13 cellular contexts compared by ENCODE assay signal in the genomic region with DNA sequence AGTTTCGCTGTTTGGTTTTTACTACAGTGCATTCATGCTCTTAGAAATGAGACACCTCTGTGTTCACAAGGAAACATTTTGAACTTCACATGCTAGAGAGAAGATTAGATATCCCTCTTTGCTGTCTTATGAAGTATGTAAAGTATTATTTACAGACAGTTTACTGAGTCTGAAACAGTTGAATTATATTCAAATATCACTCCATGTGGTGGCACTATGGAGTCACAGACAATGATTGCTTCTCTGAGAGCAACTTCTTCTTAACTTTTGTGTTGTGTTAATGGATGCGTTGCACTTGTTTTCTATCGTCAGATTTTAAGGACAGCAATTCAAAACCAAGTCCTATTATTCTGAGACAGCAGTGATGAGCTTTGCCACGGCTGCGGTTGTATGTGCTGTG.
DNase-seq lines count a peak whose midpoint lies in the region; ATAC-seq, FAIRE-seq and TF ChIP-seq lines count a peak whose summit lies in the region.
"Had no signal": no experiment of that assay in that cellular context is flagged by ENCODE, and none has a peak within 500 bp of the region (broad histone marks: within the 10 kb centered on the region; RNA-seq: fewer than 3 reads in every experiment).

No MANE protein-coding gene starts in this region.

- no peaks in the 10 kb centered on the region for H3K9me3 ChIP-seq in BE2C
- H3K9me3 ChIP-seq: body of pancreas had no signal

- no peak overlapping the region for H3K4me3 Mint-ChIP-seq in activated CD8-positive, alpha-beta T cell treated with anti-CD3 and anti-CD28 coated beads for 36 hours
- H3K4me3 Mint-ChIP-seq: CD4-positive, alpha-beta memory T cell; naive B cell had no signal

- ATAC-seq in activated CD8-positive, alpha-beta T cell treated with anti-CD3 and anti-CD28 coated beads for 36 hours: no peak
- no peak for ATAC-seq in HG02623 (IDR thresholded peaks at IDR 0.05; ENCODE audit: unreplicated experiment)
- ATAC-seq: body of pancreas had no signal

- H3K4me3 ChIP-seq in BE2C (ENCODE audit: low read depth, low read length) (no peak overlapping the region), KMS-11 (IDR thresholded peaks at IDR 0.05; ENCODE audit: insufficient read depth, low read depth, low read length) (no peak overlapping the region)
- H3K4me3 ChIP-seq: body of pancreas had no signal

- H3K27me3 Mint-ChIP-seq in activated CD8-positive, alpha-beta T cell treated with anti-CD3 and anti-CD28 coated beads for 36 hours: no peaks in the 10 kb centered on the region
- H3K27me3 Mint-ChIP-seq: CD4-positive, alpha-beta memory T cell had no signal

- peaks cover 7% of the 10 kb centered on the region for H3K27me3 ChIP-seq in BE2C
- no peaks in the 10 kb centered on the region for H3K27me3 ChIP-seq in KMS-11 (ENCODE audit: insufficient read depth, low read depth)

- H3K27ac Mint-ChIP-seq in activated CD8-positive, alpha-beta T cell treated with anti-CD3 and anti-CD28 coated beads for 36 hours: no peak overlapping the region
- H3K27ac Mint-ChIP-seq: activated T-helper 2 cell treated with anti-CD3 and anti-CD28 coated beads, Interferon-gamma antibody, Interleukin-2, Interleukin-4, amounts not matched to agents 10 μg/mL and 5 μg/mL and 100 μg/mL, durations not matched to agents 14 hours and 24 hours and 36 hours; CD4-positive, alpha-beta memory T cell; naive B cell had no signal

- H3K27ac ChIP-seq in KMS-11: no peak overlapping the region
- H3K27ac ChIP-seq: body of pancreas had no signal

- no peak for FAIRE-seq in urothelium cell line (lab: Jason Lieb, UNC)

- no peaks in the 10 kb centered on the region for H3K79me2 ChIP-seq in KMS-11 (ENCODE audit: insufficient read depth, low read depth)

- H3K36me3 ChIP-seq in BE2C (no peaks in the 10 kb centered on the region), KMS-11 (ENCODE audit: insufficient read depth) (no peaks in the 10 kb centered on the region)

- H3K9me3 Mint-ChIP-seq in activated CD8-positive, alpha-beta T cell treated with anti-CD3 and anti-CD28 coated beads for 36 hours: no peaks in the 10 kb centered on the region
- H3K9me3 Mint-ChIP-seq: activated T-helper 2 cell treated with anti-CD3 and anti-CD28 coated beads, Interferon-gamma antibody, Interleukin-2, Interleukin-4, amounts not matched to agents 10 μg/mL and 5 μg/mL and 100 μg/mL, durations not matched to agents 14 hours and 24 hours and 36 hours had no signal

- CTCF ChIA-PET in activated CD8-positive, alpha-beta T cell treated with anti-CD3 and anti-CD28 coated beads for 36 hours (lab: Charles Lee): no interaction called here

- no peak overlapping the region for H3K9ac ChIP-seq in KMS-11

- TF ChIP-seq CTCF in BE2C (IDR thresholded peaks at IDR 0.05; ENCODE audit: low read depth, low read length): 0 out of 2 replicates have a peak, but pooled peaks have one; percentile 3
- peak; percentile 20; the same call in 1 of the 2 replicates for TF ChIP-seq CTCF in KMS-11 (conservative IDR thresholded peaks at IDR 0.05; ENCODE audit: low read depth, low read length)
- no peak for TF ChIP-seq CTCF in activated CD8-positive, alpha-beta T cell treated with anti-CD3 and anti-CD28 coated beads for 36 hours (IDR thresholded peaks at IDR 0.05)

- no peaks in the 10 kb centered on the region for H3K4me1 Mint-ChIP-seq in activated CD8-positive, alpha-beta T cell treated with anti-CD3 and anti-CD28 coated beads for 36 hours (ENCODE audit: low read depth)
- H3K4me1 Mint-ChIP-seq: CD4-positive, alpha-beta memory T cell; naive B cell had no signal

- intact Hi-C loops in activated CD8-positive, alpha-beta T cell treated with anti-CD3 and anti-CD28 coated beads for 36 hours (cut with micrococcal nuclease): no loop called here

- H3K36me3 Mint-ChIP-seq in activated CD8-positive, alpha-beta T cell treated with anti-CD3 and anti-CD28 coated beads for 36 hours (ENCODE audit: low read depth): no peaks in the 10 kb centered on the region
- H3K36me3 Mint-ChIP-seq: CD4-positive, alpha-beta memory T cell; naive B cell had no signal

- no peak overlapping the region for H3K4me2 ChIP-seq in KMS-11

- no peak overlapping the region for H2AFZ ChIP-seq in KMS-11 (ENCODE audit: low read depth)

- H3K4me1 ChIP-seq in BE2C (no peaks in the 10 kb centered on the region), KMS-11 (ENCODE audit: low read depth, poor library complexity, severe bottlenecking) (no peaks in the 10 kb centered on the region)
- H3K4me1 ChIP-seq: body of pancreas had no signal

- POLR2A ChIA-PET in activated CD8-positive, alpha-beta T cell treated with anti-CD3 and anti-CD28 coated beads for 36 hours (lab: Charles Lee): no interaction called here

- no peaks in the 10 kb centered on the region for H4K20me1 ChIP-seq in KMS-11 (ENCODE audit: insufficient read depth)

- no peak for DNase-seq in BE2C
- peak; percentile 43 for DNase-seq in RKO (ENCODE audit: low spot score)
- DNase-seq in left kidney (ENCODE audit: low read depth, low spot score): peak; percentile 66
- no peak for DNase-seq in urothelium cell line (ENCODE audit: low spot score)
- DNase-seq in activated CD8-positive, alpha-beta T cell treated with anti-CD3 and anti-CD28 coated beads for 36 hours: no peak
- no peak for DNase-seq in AML-193 (lab: John Stamatoyannopoulos, UW)
- DNase-seq: activated CD4-positive, alpha-beta T cell treated with anti-CD3 and anti-CD28 coated beads for 48 hours; body of pancreas; CD4-positive, alpha-beta memory T cell; naive B cell had no signal

Comparison
In these comparisons a context has a peak if more than half of its experiments do, and no peak if none do; other contexts are left out.
1. DNase-seq: peak in RKO (single experiment) and left kidney (single experiment); none in BE2C (single experiment), urothelium cell line (single experiment), activated CD8-positive, alpha-beta T cell treated with anti-CD3 and anti-CD28 coated beads for 36 hours (single experiment) and AML-193 (0 of 2).